Comparison of ENCODE assay signal across 8 cellular contexts in genomic region chr17:17694229-17695081, GRCh38. TPM values are rescaled to one million over a fixed set of nuclear protein-coding genes. Genes with fewer than 3 reads are reported as not detected.
DNase-seq lines count a peak whose midpoint lies in the region; ATAC-seq and TF ChIP-seq lines count a peak whose summit lies in the region.

No MANE protein-coding gene starts in this region.

- 0 out of 2 replicates have a peak, but pooled peaks cover 4% of the 10 kb centered on the region for H4K20me1 ChIP-seq in OCI-LY7 (ENCODE audit: insufficient read depth, low read length)

- H3K4me2 ChIP-seq in OCI-LY7 (ENCODE audit: low read length) = peak overlapping the region; percentile 93

- H3K27ac ChIP-seq in OCI-LY7 (ENCODE audit: low read depth, low read length, poor library complexity, severe bottlenecking) (peak overlapping the region; percentile 74), muscle layer of colon (ENCODE audit: low read depth, low read length) (peak overlapping the region; percentile 95)

- H3K4me1 ChIP-seq in OCI-LY7 (ENCODE audit: insufficient read depth, low read length, poor library complexity, severe bottlenecking) (peaks cover 84% of the 10 kb centered on the region), muscle layer of colon (ENCODE audit: insufficient read depth, low read length) (peaks cover 59% of the 10 kb centered on the region)

- H2AFZ ChIP-seq in OCI-LY7 (ENCODE audit: low read length) = peak overlapping the region; percentile 15; the same call in 1 of the 2 replicates

- H3K9me2 ChIP-seq in OCI-LY7 (ENCODE audit: insufficient read depth, low read length) = no peaks in the 10 kb centered on the region

- CTCF ChIA-PET in OCI-LY7 (lab: Charles Lee; ENCODE audit: unreplicated experiment) = interaction anchor here (1.4 kb wide), 1 partner anchor 11 kb away, joined by 4 read pairs; no protein-coding TSS in a partner anchor

- H3K27me3 ChIP-seq in muscle layer of colon (ENCODE audit: control insufficient read depth in 1 of 2, insufficient read depth in 2 of 2, low read length in 2 of 2) = no peaks in the 10 kb centered on the region

- TF ChIP-seq CTCF in OCI-LY7 (conservative IDR thresholded peaks at IDR 0.05; ENCODE audit: low read length) = no peak

- BruUV-seq in OCI-LY7 (replicated peaks; lab: Mats Ljungman, UMichigan) = no TSS peak

- intact Hi-C loops in OCI-LY7 (cut with micrococcal nuclease; ENCODE audit: unreplicated experiment) = loop anchor here (1.0 kb wide), 1 partner anchor 89 kb away; no protein-coding TSS in a partner anchor

- no peaks in the 10 kb centered on the region for H3K9me3 ChIP-seq in OCI-LY7 (ENCODE audit: low read length)
- no peaks in the 10 kb centered on the region for H3K9me3 ChIP-seq in muscle layer of colon (ENCODE audit: low read length)

- H3K36me3 ChIP-seq in OCI-LY7 (ENCODE audit: insufficient read depth, low read length) (no peaks in the 10 kb centered on the region), muscle layer of colon (ENCODE audit: insufficient read depth, low read length) (no peaks in the 10 kb centered on the region)

- H3K79me2 ChIP-seq in OCI-LY7 (ENCODE audit: insufficient read depth, low read depth, low read length) = peaks cover 68% of the 10 kb centered on the region

- DNase-seq in SIG-M5 treated with dmso at 0.1 percent for 504 hours (lab: John Stamatoyannopoulos, UW; ENCODE audit: unreplicated experiment) (peak; percentile 47), SIG-M5 (lab: John Stamatoyannopoulos, UW) (no peak), OCI-LY7 (ENCODE audit: low spot score) (peak; percentile 73), activated T-cell treated with anti-CD3 and anti-CD28 coated beads for 48 hours (ENCODE audit: low read depth) (peak; percentile 65), erythroblast (lab: John Stamatoyannopoulos, UW) (peak; percentile 77 to 88)
- DNase-seq in stimulated activated CD8-positive, alpha-beta memory T cell treated with anti-CD3 and anti-CD28 coated beads, Interleukin-7, amount 100 ng/mL, for 1 hour (ENCODE audit: low read depth in 2 of 2) = peak; percentile 39 to 44

- ATAC-seq in HG03175 (IDR thresholded peaks at IDR 0.05; ENCODE audit: unreplicated experiment) = peak; percentile 47

- TF ChIP-seq POLR2A in erythroblast (IDR thresholded peaks at IDR 0.05; ENCODE audit: low read length) = peak; percentile 50

- peak overlapping the region; percentile 79 for H3K4me3 ChIP-seq in OCI-LY7 (ENCODE audit: low read depth, low read length, poor library complexity, severe bottlenecking)
- H3K4me3 ChIP-seq in muscle layer of colon (ENCODE audit: low read depth in 1 of 2, low read length in 2 of 2) = peak overlapping the region; percentile 55 to 64

- H3K9ac ChIP-seq in muscle layer of colon (ENCODE audit: low read length) = peak overlapping the region; percentile 52

- POLR2A ChIA-PET in OCI-LY7 (lab: Charles Lee) = interaction anchor here (4.3 kb wide), 1 partner anchor 11 kb away, joined by 20 read pairs; no protein-coding TSS in a partner anchor

RNA-seq across cellular contexts. Expression of gene RAI1, which starts 13.2 kb away (rescaled TPM):
- 17.1 and 20.1 TPM in 2 replicates for total RNA-seq in OCI-LY7 (2014; rRNA removed; shearing (Covaris generic))
- total RNA-seq in OCI-LY7 (2022) = 49.4 and 54.3 TPM in 2 replicates
